Comparison of ENCODE assay signal across 9 cellular contexts in the genomic region with DNA sequence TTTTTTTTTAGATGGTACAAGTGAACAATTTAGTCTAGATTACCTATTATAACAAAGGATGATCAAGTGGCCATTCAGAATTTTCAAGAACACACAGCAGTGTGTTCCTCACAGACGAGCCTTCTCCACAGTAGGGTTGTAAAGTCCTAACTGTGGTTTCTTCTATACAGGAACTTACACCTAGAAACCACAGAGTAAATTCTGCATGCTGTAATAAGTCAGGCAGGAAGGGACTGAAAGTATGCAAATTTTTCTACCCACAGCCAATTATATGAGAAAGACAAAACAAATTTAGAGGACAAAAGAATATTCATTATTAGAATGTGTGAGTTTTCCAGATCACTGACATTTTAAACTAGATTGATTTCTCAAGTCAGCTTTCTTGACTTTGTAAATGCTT.
DNase-seq lines count a peak whose midpoint lies in the region; ATAC-seq and TF ChIP-seq lines count a peak whose summit lies in the region.
"Had no signal": no experiment of that assay in that cellular context is flagged by ENCODE, and none has a peak within 500 bp of the region (broad histone marks: within the 10 kb centered on the region; RNA-seq: fewer than 3 reads in every experiment).

No MANE protein-coding gene starts in this region.

- TF ChIP-seq EP300 in suprapubic skin (IDR thresholded peaks at IDR 0.05), result no peak

- in situ Hi-C loops in gastrocnemius medialis (cut with MboI; ENCODE audit: low sequenced_read_pairs in 4 of 4), result loop anchor here in 1 of 4 donors (25.0 kb wide), 1 partner anchor 93 kb away; a partner anchor contains a TSS

- H3K36me3 ChIP-seq in GM06990 (ENCODE audit: control insufficient read depth, insufficient read depth, low read length) (no peaks in the 10 kb centered on the region), suprapubic skin (no peaks in the 10 kb centered on the region), gastrocnemius medialis (no peaks in the 10 kb centered on the region)
- H3K36me3 ChIP-seq: cardiac muscle cell had no signal

- H3K27me3 ChIP-seq in GM06990 (replicated peaks; ENCODE audit: control insufficient read depth, insufficient read depth, low read length) (no peaks in the 10 kb centered on the region; the same call in 1 of the 2 replicates), suprapubic skin (no peaks in the 10 kb centered on the region), gastrocnemius medialis (no peaks in the 10 kb centered on the region)
- H3K27me3 ChIP-seq: cardiac muscle cell had no signal

- TF ChIP-seq CTCF in GM06990 (IDR thresholded peaks at IDR 0.05; ENCODE audit: insufficient read depth, low read length, poor library complexity, severe bottlenecking), result no peak
- TF ChIP-seq CTCF in suprapubic skin (IDR thresholded peaks at IDR 0.05), result no peak
- no peak for TF ChIP-seq CTCF in gastrocnemius medialis (IDR thresholded peaks at IDR 0.05 in 4 of 5, conservative IDR thresholded peaks at IDR 0.05 in 1 of 5)
- no peak for TF ChIP-seq CTCF in progenitor cell of endocrine pancreas (IDR thresholded peaks at IDR 0.05; ENCODE audit: unreplicated experiment)

- H3K27ac ChIP-seq in suprapubic skin, result no peak overlapping the region
- peak overlapping the region in 1 of 4 donors; percentile 11 for H3K27ac ChIP-seq in gastrocnemius medialis
- H3K27ac ChIP-seq: cardiac muscle cell had no signal

- TF ChIP-seq POLR2A in suprapubic skin (IDR thresholded peaks at IDR 0.05) (no peak), gastrocnemius medialis (IDR thresholded peaks at IDR 0.05) (no peak)

- peak; percentile 100 for ATAC-seq in GM21447 (IDR thresholded peaks at IDR 0.05; ENCODE audit: unreplicated experiment)
- peak; percentile 100 for ATAC-seq in HG03571 (IDR thresholded peaks at IDR 0.05; ENCODE audit: unreplicated experiment)
- ATAC-seq in activated naive CD8-positive, alpha-beta T cell treated with anti-CD3 and anti-CD28 coated beads, Interleukin-2, amount 50 U/mL, for 24 hours, result peak; percentile 95
- ATAC-seq in gastrocnemius medialis, result no peak

- peak; percentile 17 for DNase-seq in GM06990 (ENCODE audit: extremely low read depth, insufficient read length)
- DNase-seq in activated naive CD8-positive, alpha-beta T cell treated with anti-CD3 and anti-CD28 coated beads, Interleukin-2, amount 50 U/mL, for 24 hours, result no peak
- no peak for DNase-seq in suprapubic skin (ENCODE audit: low spot score in 2 of 2)
- DNase-seq in gastrocnemius medialis, result no peak
- no peak for DNase-seq in NK-92 (lab: John Stamatoyannopoulos, UW; ENCODE audit: unreplicated experiment)
- no peak for DNase-seq in progenitor cell of endocrine pancreas (ENCODE audit: low spot score, unreplicated experiment)

- peak overlapping the region; percentile 51 for H3K4me3 Mint-ChIP-seq in activated naive CD8-positive, alpha-beta T cell treated with anti-CD3 and anti-CD28 coated beads, Interleukin-2, amount 50 U/mL, for 24 hours
- H3K4me3 Mint-ChIP-seq in progenitor cell of endocrine pancreas (ENCODE audit: low read depth), result no peak overlapping the region

- peaks cover 8% of the 10 kb centered on the region for H3K36me3 Mint-ChIP-seq in activated naive CD8-positive, alpha-beta T cell treated with anti-CD3 and anti-CD28 coated beads, Interleukin-2, amount 50 U/mL, for 24 hours (ENCODE audit: low read depth)
- H3K36me3 Mint-ChIP-seq in progenitor cell of endocrine pancreas (ENCODE audit: insufficient read depth), result peaks cover 1% of the 10 kb centered on the region

- WGBS in suprapubic skin, result 57% methylated on average over 1 of the region's 1 CpG

- intact Hi-C loops in gastrocnemius medialis (cut with DNase I; ENCODE audit: low total_unique reads), result no loop called here

- H3K27me3 Mint-ChIP-seq in activated naive CD8-positive, alpha-beta T cell treated with anti-CD3 and anti-CD28 coated beads, Interleukin-2, amount 50 U/mL, for 24 hours, result no peaks in the 10 kb centered on the region
- no peaks in the 10 kb centered on the region for H3K27me3 Mint-ChIP-seq in progenitor cell of endocrine pancreas

- peak overlapping the region; percentile 63 for H3K27ac Mint-ChIP-seq in activated naive CD8-positive, alpha-beta T cell treated with anti-CD3 and anti-CD28 coated beads, Interleukin-2, amount 50 U/mL, for 24 hours
- H3K27ac Mint-ChIP-seq in progenitor cell of endocrine pancreas, result no peak overlapping the region

- H3K4me3 ChIP-seq in GM06990 (replicated peaks; ENCODE audit: low read depth, low read length) (no peak overlapping the region), suprapubic skin (no peak overlapping the region), gastrocnemius medialis (no peak overlapping the region)
- H3K4me3 ChIP-seq: cardiac muscle cell had no signal

- H3K4me1 Mint-ChIP-seq in activated naive CD8-positive, alpha-beta T cell treated with anti-CD3 and anti-CD28 coated beads, Interleukin-2, amount 50 U/mL, for 24 hours, result peaks cover 69% of the 10 kb centered on the region
- peaks cover 2% of the 10 kb centered on the region for H3K4me1 Mint-ChIP-seq in progenitor cell of endocrine pancreas (ENCODE audit: low read depth)

- H3K4me1 ChIP-seq in suprapubic skin (peaks cover 57% of the 10 kb centered on the region), gastrocnemius medialis (peaks cover 29 to 43% of the 10 kb centered on the region in 2 donors)

- H3K9me3 Mint-ChIP-seq in activated naive CD8-positive, alpha-beta T cell treated with anti-CD3 and anti-CD28 coated beads, Interleukin-2, amount 50 U/mL, for 24 hours, result no peaks in the 10 kb centered on the region
- no peaks in the 10 kb centered on the region for H3K9me3 Mint-ChIP-seq in progenitor cell of endocrine pancreas (ENCODE audit: low read depth)

- H3K9me3 ChIP-seq in suprapubic skin (no peaks in the 10 kb centered on the region), gastrocnemius medialis (no peaks in the 10 kb centered on the region)

Comparison
In these comparisons a context has a peak if more than half of its experiments do, and no peak if none do; other contexts are left out.
1. ATAC-seq: peak in GM21447 (single experiment), HG03571 (single experiment) and activated naive CD8-positive, alpha-beta T cell treated with anti-CD3 and anti-CD28 coated beads, Interleukin-2, amount 50 U/mL, for 24 hours (single experiment); none in gastrocnemius medialis (0 of 2).